ENCODE assay signal across 30 cellular contexts in genomic region chr4:48725414-48725813, GRCh38. TPM values are rescaled to one million over a fixed set of nuclear protein-coding genes. Genes with fewer than 3 reads are reported as not detected.
DNase-seq lines count a peak whose midpoint lies in the region; ATAC-seq, FAIRE-seq and TF ChIP-seq lines count a peak whose summit lies in the region.
"Had no signal": no experiment of that assay in that cellular context is flagged by ENCODE, and none has a peak within 500 bp of the region (broad histone marks: within the 10 kb centered on the region; RNA-seq: fewer than 3 reads in every experiment).

No MANE protein-coding gene starts in this region.

- H3K18ac ChIP-seq in H1 (ENCODE audit: extremely low read depth, low read length), result no peak overlapping the region

- peaks cover 8% of the 10 kb centered on the region for H3K79me1 ChIP-seq in H1 (ENCODE audit: low read depth, low read length)

- H4K8ac ChIP-seq in H1 (ENCODE audit: extremely low read depth, insufficient read depth, low read length), result no peak overlapping the region

- H4K5ac ChIP-seq in H1 (ENCODE audit: insufficient read length, low read depth, low read length), result no peak overlapping the region

- H3K9me3 Mint-ChIP-seq in activated T-cell treated with anti-CD3 and anti-CD28 coated beads, Interleukin-2, amount 50 U/mL, for 72 hours, result peaks cover 0 to 1% of the 10 kb centered on the region in 2 donors
- peaks cover 0 to 1% of the 10 kb centered on the region in 2 donors for H3K9me3 Mint-ChIP-seq in natural killer cell

- peaks cover 91% of the 10 kb centered on the region for H3K4me1 Mint-ChIP-seq in activated T-cell treated with anti-CD3 and anti-CD28 coated beads, Interleukin-2, amount 50 U/mL, for 72 hours (ENCODE audit: low read depth)
- peaks cover 86 to 93% of the 10 kb centered on the region in 2 donors for H3K4me1 Mint-ChIP-seq in natural killer cell

- CTCF ChIA-PET in H1 (lab: Charles Lee; ENCODE audit: partially characterized antibody), result no interaction called here

- POLR2A ChIA-PET in H1 (lab: Charles Lee; ENCODE audit: partially characterized antibody), result interaction anchor here (1.1 kb wide), 1 partner anchor 54 kb away, joined by 3 read pairs; no protein-coding TSS in a partner anchor

- H3K79me2 ChIP-seq in H1 (ENCODE audit: control insufficient read depth in 1 of 2, insufficient read depth in 2 of 2, low read length in 2 of 2), result peaks cover 0 to 92% of the 10 kb centered on the region in 2 experiments; a peak in 3 of 4 replicates

- no peak for DNase-seq in activated T-cell treated with anti-CD3 and anti-CD28 coated beads, Interleukin-2, amount 50 U/mL, for 72 hours
- DNase-seq in activated T-cell treated with anti-CD3 and anti-CD28 coated beads for 4 hours, result no peak
- no peak for DNase-seq in H1 (ENCODE audit: low read depth in 1 of 2, low spot score in 2 of 2)
- no peak for DNase-seq in natural killer cell
- peak; percentile 65 for DNase-seq in superior temporal gyrus (ENCODE audit: extremely low spot score)
- no peak for DNase-seq in NCI-H1092 treated with DMSO at 0.1 percent for 48 hours (lab: John Stamatoyannopoulos, UW)
- DNase-seq: activated CD4-positive, alpha-beta T cell treated with anti-CD3 and anti-CD28 coated beads, Interleukin-2, amount 10 ng/mL, durations not matched to agents 7 days and 5 days; activated CD8-positive, alpha-beta memory T cell treated with anti-CD3 and anti-CD28 coated beads, Interleukin-2, amount 10 ng/mL, durations not matched to agents 7 days and 5 days; activated naive CD4-positive, alpha-beta T cell treated with anti-CD3 and anti-CD28 coated beads, Interleukin-2, amount 50 U/mL, for 16 hours; aorta; central memory CD4-positive, alpha-beta T cell; GDM1; HCEC 1CT; heart left ventricle; left colon; mesendoderm; naive B cell; NCI-H1048; NCI-H2029 treated with DMSO at 0.1 percent for 48 hours; NCI-H2227 treated with DMSO at 0.1 percent for 48 hours; occipital lobe; retina; stimulated activated CD4-positive, alpha-beta T cell treated with anti-CD3 and anti-CD28 coated beads, Interleukin-12 subunit alpha, Interleukin-12 subunit beta, amount 100 ng/mL, for 4 hours; stimulated activated CD4-positive, alpha-beta T cell treated with anti-CD3 and anti-CD28 coated beads, Interleukin-4, amount 100 ng/mL, for 4 hours; T-helper 9 cell; upper lobe of left lung had no signal

- H4K91ac ChIP-seq in H1 (replicated peaks; ENCODE audit: insufficient read length, low read length), result no peak overlapping the region

- H3K4me3 ChIP-seq in H1 (ENCODE audit: extremely low read depth in 1 of 4, insufficient read depth in 2 of 4, low read depth in 3 of 4, low read length in 4 of 4), result no peak overlapping the region
- H3K4me3 ChIP-seq: heart left ventricle, upper lobe of left lung had no signal

- H2AFZ ChIP-seq in H1 (ENCODE audit: low read length), result no peak overlapping the region

- H3K23ac ChIP-seq in H1 (ENCODE audit: insufficient read length), result no peak overlapping the region

- no peaks in the 10 kb centered on the region for H3K36me3 ChIP-seq in H1 (ENCODE audit: control insufficient read depth in 2 of 4, insufficient read depth in 4 of 4, low read length in 3 of 4)
- H3K36me3 ChIP-seq: heart left ventricle, upper lobe of left lung had no signal

- no peak overlapping the region for H3K4ac ChIP-seq in H1 (replicated peaks; ENCODE audit: insufficient read length, low read depth, low read length)

- no peak overlapping the region for H3K9ac ChIP-seq in H1 (replicated peaks in 1 of 4; ENCODE audit: extremely low read depth in 1 of 4, low read depth in 3 of 4, low read length in 3 of 4)

- H3K27me3 Mint-ChIP-seq in activated T-cell treated with anti-CD3 and anti-CD28 coated beads, Interleukin-2, amount 50 U/mL, for 72 hours (ENCODE audit: low read depth), result no peaks in the 10 kb centered on the region
- H3K27me3 Mint-ChIP-seq in natural killer cell (ENCODE audit: low read depth in 2 of 2), result no peaks in the 10 kb centered on the region
- H3K27me3 Mint-ChIP-seq: activated CD4-positive, alpha-beta T cell treated with anti-CD3 and anti-CD28 coated beads, Interleukin-2, amount 10 ng/mL, durations not matched to agents 7 days and 5 days; activated CD8-positive, alpha-beta memory T cell treated with anti-CD3 and anti-CD28 coated beads, Interleukin-2, amount 10 ng/mL, durations not matched to agents 7 days and 5 days; naive B cell; stimulated activated naive CD8-positive, alpha-beta T cell treated with anti-CD3 and anti-CD28 coated beads, Interleukin-15, Interleukin-2, amounts not matched to agents 100 ng/mL and 50 ng/mL, for 24 hours had no signal

- no peak overlapping the region for H3K14ac ChIP-seq in H1 (ENCODE audit: insufficient read length)

- no peaks in the 10 kb centered on the region; the same call in 1 of the 2 replicates for H3K23me2 ChIP-seq in H1 (ENCODE audit: low read depth, low read length)

- H3K4me1 ChIP-seq in H1 (replicated peaks in 1 of 4; ENCODE audit: control insufficient read depth in 3 of 4, insufficient read depth in 4 of 4, low read length in 3 of 4), result peaks cover 0 to 7% (median 1%) of the 10 kb centered on the region in 4 experiments; a peak in 3 of 7 replicates

- peaks cover 4% of the 10 kb centered on the region in 2 donors for H3K36me3 Mint-ChIP-seq in activated T-cell treated with anti-CD3 and anti-CD28 coated beads, Interleukin-2, amount 50 U/mL, for 72 hours (ENCODE audit: insufficient read depth in 2 of 2)
- no peaks in the 10 kb centered on the region for H3K36me3 Mint-ChIP-seq in natural killer cell

- no peak overlapping the region for H3K56ac ChIP-seq in H1 (replicated peaks; ENCODE audit: insufficient read length, low read depth, low read length)

- no peak for TF ChIP-seq POLR2A in H1 (IDR thresholded peaks at IDR 0.05; ENCODE audit: control extremely low read depth in 1 of 2, low read depth in 2 of 2, low read length in 2 of 2)

- H3K4me2 ChIP-seq in H1 (ENCODE audit: insufficient read depth in 1 of 2, low read depth in 2 of 2, low read length in 2 of 2), result no peak overlapping the region

- no peak for TF ChIP-seq EP300 in H1 (IDR thresholded peaks at IDR 0.05; ENCODE audit: borderline replicate concordance in 1 of 2, low read depth in 2 of 2, low read length in 2 of 2)

- no peak overlapping the region for H2AK5ac ChIP-seq in H1 (ENCODE audit: low read depth, low read length)

- no peak for ATAC-seq in activated T-cell treated with anti-CD3 and anti-CD28 coated beads, Interleukin-2, amount 50 U/mL, for 72 hours (replicated peaks in 1 of 2)
- ATAC-seq in natural killer cell, result no peak
- no peak for ATAC-seq in HG02588 (IDR thresholded peaks at IDR 0.05; ENCODE audit: unreplicated experiment)
- no peak for ATAC-seq in GM18909 (IDR thresholded peaks at IDR 0.05; ENCODE audit: poor library complexity, unreplicated experiment)
- ATAC-seq: activated CD8-positive, alpha-beta memory T cell treated with anti-CD3 and anti-CD28 coated beads, Interleukin-2, amount 10 ng/mL, durations not matched to agents 7 days and 5 days; HepG2 had no signal

- H2BK15ac ChIP-seq in H1 (ENCODE audit: low read length), result no peak overlapping the region

- peaks cover 5% of the 10 kb centered on the region in 2 experiments for H4K20me1 ChIP-seq in H1 (replicated peaks in 1 of 2; ENCODE audit: control insufficient read depth in 1 of 2, insufficient read depth in 2 of 2, low read length in 2 of 2)

- no peak for FAIRE-seq in H1 (lab: Jason Lieb, UNC)
- FAIRE-seq: HepG2 had no signal

- H2BK20ac ChIP-seq in H1 (ENCODE audit: low read length), result no peak overlapping the region

- no peak for TF ChIP-seq RAD21 in H1 (IDR thresholded peaks at IDR 0.05 in 1 of 2, conservative IDR thresholded peaks at IDR 0.05 in 1 of 2; ENCODE audit: low read depth in 2 of 2, low read length in 2 of 2)

- 87% methylated on average over 7 of the region's 7 CpGs; no CpG with 5 or more reads in 1 of the 2 experiments for WGBS in H1 (ENCODE audit: extremely low coverage in 1 of 2, insufficient coverage in 1 of 2, insufficient read length in 1 of 2, insufficient replicate concordance in 2 of 2, low coverage in 1 of 2, low lambda C conversion rate in 2 of 2, missing lambda C conversion rate in 1 of 2), 2 experiments

- TF ChIP-seq CTCF in H1 (IDR thresholded peaks at IDR 0.05; ENCODE audit: control extremely low read depth in 1 of 3, insufficient read depth in 1 of 3, low read depth in 1 of 3, low read length in 3 of 3) (no peak), natural killer cell (IDR thresholded peaks at IDR 0.05) (no peak)

- H2BK5ac ChIP-seq in H1 (ENCODE audit: low read depth, low read length), result no peak overlapping the region

- H3K4me3 Mint-ChIP-seq in activated T-cell treated with anti-CD3 and anti-CD28 coated beads, Interleukin-2, amount 50 U/mL, for 72 hours, result no peak overlapping the region
- H3K4me3 Mint-ChIP-seq in natural killer cell, result peak overlapping the region; percentile 28
- H3K4me3 Mint-ChIP-seq: activated CD4-positive, alpha-beta T cell treated with anti-CD3 and anti-CD28 coated beads, Interleukin-2, amount 10 ng/mL, durations not matched to agents 7 days and 5 days; activated CD8-positive, alpha-beta memory T cell treated with anti-CD3 and anti-CD28 coated beads, Interleukin-2, amount 10 ng/mL, durations not matched to agents 7 days and 5 days; stimulated activated naive CD8-positive, alpha-beta T cell treated with anti-CD3 and anti-CD28 coated beads, Interleukin-15, Interleukin-2, amounts not matched to agents 100 ng/mL and 50 ng/mL, for 24 hours had no signal

- no peak overlapping the region for H2BK120ac ChIP-seq in H1 (replicated peaks; ENCODE audit: low read depth, low read length)

- H3K27ac Mint-ChIP-seq in activated T-cell treated with anti-CD3 and anti-CD28 coated beads, Interleukin-2, amount 50 U/mL, for 72 hours, result peak overlapping the region; percentile 68
- H3K27ac Mint-ChIP-seq in natural killer cell, result peak overlapping the region; percentile 57 to 64
- H3K27ac Mint-ChIP-seq: activated CD4-positive, alpha-beta T cell treated with anti-CD3 and anti-CD28 coated beads, Interleukin-2, amount 10 ng/mL, durations not matched to agents 7 days and 5 days; activated CD8-positive, alpha-beta memory T cell treated with anti-CD3 and anti-CD28 coated beads, Interleukin-2, amount 10 ng/mL, durations not matched to agents 7 days and 5 days; stimulated activated naive CD8-positive, alpha-beta T cell treated with anti-CD3 and anti-CD28 coated beads, Interleukin-15, Interleukin-2, amounts not matched to agents 100 ng/mL and 50 ng/mL, for 24 hours had no signal

- H2BK12ac ChIP-seq in H1 (ENCODE audit: low read depth, low read length), result peak overlapping the region; percentile 85; the same call in 1 of the 2 replicates

- no peaks in the 10 kb centered on the region for H3K9me3 ChIP-seq in H1 (ENCODE audit: insufficient read depth in 2 of 2, low read depth in 1 of 2, low read length in 1 of 2)
- H3K9me3 ChIP-seq: heart left ventricle, upper lobe of left lung had no signal

- no peaks in the 10 kb centered on the region for H3K27me3 ChIP-seq in H1 (replicated peaks in 1 of 4; ENCODE audit: control insufficient read depth in 3 of 4, extremely low read depth in 1 of 4, insufficient read depth in 3 of 4, low read length in 3 of 4)
- H3K27me3 ChIP-seq: heart left ventricle, upper lobe of left lung had no signal

- no peak overlapping the region for H3K27ac ChIP-seq in H1 (ENCODE audit: low read depth, low read length)

- intact Hi-C loops in natural killer cell (cut with micrococcal nuclease), result loop anchor here (10.0 kb wide), 1 partner anchor 49 kb away; no protein-coding TSS in a partner anchor

RNA-seq across cellular contexts. Expression of gene FRYL, which starts 54.7 kb away (rescaled TPM):
- 10 to 100 TPM; 71.7 TPM for total RNA-seq in activated T-cell treated with anti-CD3 and anti-CD28 coated beads, Interleukin-2, amount 50 U/mL, for 72 hours
- 36.5 and 36.8 TPM in 2 replicates for total RNA-seq in H1 (2021; fragmentation: NEBNext Ultra II Directional; extraction: Animal tissue kit (Norgen Biotek cat#: 25700))
- 5.7 and 8.0 TPM in 2 replicates for polyA plus RNA-seq in H1 (2011; rRNA removed)
- 9.6 TPM for polyA plus RNA-seq in H1 (2011; cell fraction: cytosol; rRNA removed)
- polyA plus RNA-seq in H1 (2011; cell fraction: nucleus; rRNA removed), result 20.9 TPM
- polyA plus RNA-seq in H1 (2012, experiment 1 of 2), result 10.5 to 15.9 TPM (median 13.5 TPM) in 4 replicates
- polyA plus RNA-seq in H1 (2012, experiment 2 of 2), result 0.49 TPM
- 10.3 TPM for polyA plus RNA-seq in H1 (2013, experiment 1 of 2)
- polyA plus RNA-seq in H1 (2013, experiment 2 of 2), result 9.1 TPM
- polyA minus RNA-seq in H1 (2011; rRNA and poly(A)+ RNA removed), result 63.8 and 77.1 TPM in 2 replicates
- 36.2 TPM for polyA minus RNA-seq in H1 (2011; cell fraction: cytosol; rRNA and poly(A)+ RNA removed)
- polyA minus RNA-seq in H1 (2011; cell fraction: nucleus; rRNA and poly(A)+ RNA removed), result 179 TPM
- total RNA-seq in natural killer cell, result 100 to 1,000 TPM; 143 to 181 (median 146) TPM
